Comparison of ENCODE assay signal across 6 cellular contexts in the genomic region with DNA sequence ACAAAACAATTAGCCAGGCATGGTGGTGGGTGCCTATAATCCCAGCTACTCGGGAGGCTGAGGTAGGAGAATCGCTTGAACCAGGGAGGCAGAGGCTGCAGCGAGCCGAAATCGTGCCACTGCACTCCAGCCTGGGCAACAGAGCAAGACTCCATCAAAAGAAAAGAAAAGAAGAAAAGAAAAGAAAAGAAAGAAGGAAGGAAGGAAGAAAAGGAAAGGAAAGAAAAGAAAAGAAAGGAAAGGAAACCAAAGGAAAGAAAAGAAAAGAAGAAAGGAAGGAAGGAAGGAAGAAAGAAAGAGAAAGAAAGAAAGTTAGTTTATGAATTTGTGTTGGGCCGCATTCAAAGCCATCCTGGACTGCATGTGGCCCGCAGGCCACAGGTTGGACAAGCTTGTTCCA. TPM values are rescaled to one million over a fixed set of nuclear protein-coding genes. Genes with fewer than 3 reads are reported as not detected.
DNase-seq lines count a peak whose midpoint lies in the region; ATAC-seq and TF ChIP-seq lines count a peak whose summit lies in the region.
"Not testable (repeated sequence)": the region's sequence is repeated elsewhere in the genome, so short reads cannot be mapped to it uniquely, and the experiment has no call there.

No MANE protein-coding gene starts in this region.

- DNase-seq in CD4-positive, alpha-beta T cell; Panc1 (ENCODE audit: low read depth, low spot score); activated CD4-positive, alpha-beta memory T cell treated with anti-CD3 and anti-CD28 coated beads, Interleukin-2, amount 10 ng/mL, durations not matched to agents 7 days and 5 days; activated T-helper 1 cell treated with anti-CD3 and anti-CD28 coated beads, Interleukin-12 subunit alpha, Interleukin-12 subunit beta, Interleukin-2, Interleukin-4 antibody, amounts not matched to agents 30 ng/mL and 10 ng/mL and 1 ng/mL, durations not matched to agents 14 hours and 24 hours and 36 hours (ENCODE audit: low spot score); activated naive CD8-positive, alpha-beta T cell treated with anti-CD3 and anti-CD28 coated beads, Interleukin-2, amount 50 U/mL, for 24 hours: not testable (repeated sequence)

- H3K9me3 Mint-ChIP-seq in CD4-positive, alpha-beta T cell; activated CD4-positive, alpha-beta memory T cell treated with anti-CD3 and anti-CD28 coated beads, Interleukin-2, amount 10 ng/mL, durations not matched to agents 7 days and 5 days; activated T-helper 1 cell treated with anti-CD3 and anti-CD28 coated beads, Interleukin-12 subunit alpha, Interleukin-12 subunit beta, Interleukin-2, Interleukin-4 antibody, amounts not matched to agents 30 ng/mL and 10 ng/mL and 1 ng/mL, durations not matched to agents 14 hours and 24 hours and 36 hours; activated naive CD8-positive, alpha-beta T cell treated with anti-CD3 and anti-CD28 coated beads, Interleukin-2, amount 50 U/mL, for 24 hours; dendritic cell treated with granulocyte-macrophage colony-stimulating factor and Interleukin-4, amounts not matched to agents 40 ng/mL and 50 ng/mL, for 4 days: not testable (repeated sequence)

- not testable (repeated sequence) for ATAC-seq in CD4-positive, alpha-beta T cell (ENCODE audit: poor library complexity); Panc1; activated naive CD8-positive, alpha-beta T cell treated with anti-CD3 and anti-CD28 coated beads, Interleukin-2, amount 50 U/mL, for 24 hours

- peaks cover 28% of the 10 kb centered on the region for H3K4me1 ChIP-seq in Panc1 (ENCODE audit: control insufficient read depth, insufficient read depth, low read length)

- intact Hi-C loops in CD4-positive, alpha-beta T cell (cut with DNase I, micrococcal nuclease); Panc1 (cut with micrococcal nuclease; ENCODE audit: unreplicated experiment); activated T-helper 1 cell treated with anti-CD3 and anti-CD28 coated beads, Interleukin-12 subunit alpha, Interleukin-12 subunit beta, Interleukin-2, Interleukin-4 antibody, amounts not matched to agents 30 ng/mL and 10 ng/mL and 1 ng/mL, durations not matched to agents 14 hours and 24 hours and 36 hours (cut with micrococcal nuclease); dendritic cell treated with granulocyte-macrophage colony-stimulating factor and Interleukin-4, amounts not matched to agents 40 ng/mL and 50 ng/mL, for 4 days (cut with micrococcal nuclease): not testable (repeated sequence)

- POLR2A ChIA-PET in CD4-positive, alpha-beta T cell (lab: Charles Lee), result interaction anchor here (0.9 kb wide), 1 partner anchor 186 kb away, joined by 3 read pairs; no protein-coding TSS in a partner anchor
- POLR2A ChIA-PET in Panc1 (lab: Charles Lee); activated CD4-positive, alpha-beta memory T cell treated with anti-CD3 and anti-CD28 coated beads, Interleukin-2, amount 10 ng/mL, durations not matched to agents 7 days and 5 days (lab: Charles Lee): not testable (repeated sequence)

- not testable (repeated sequence) for H3K36me3 ChIP-seq in Panc1 (ENCODE audit: control insufficient read depth, insufficient read depth, low read length)

- peaks cover 43% of the 10 kb centered on the region for H3K36me3 Mint-ChIP-seq in CD4-positive, alpha-beta T cell (ENCODE audit: low read depth)
- not testable (repeated sequence) for H3K36me3 Mint-ChIP-seq in activated CD4-positive, alpha-beta memory T cell treated with anti-CD3 and anti-CD28 coated beads, Interleukin-2, amount 10 ng/mL, durations not matched to agents 7 days and 5 days (ENCODE audit: low read depth); activated T-helper 1 cell treated with anti-CD3 and anti-CD28 coated beads, Interleukin-12 subunit alpha, Interleukin-12 subunit beta, Interleukin-2, Interleukin-4 antibody, amounts not matched to agents 30 ng/mL and 10 ng/mL and 1 ng/mL, durations not matched to agents 14 hours and 24 hours and 36 hours (ENCODE audit: low read depth)
- peaks cover 20% of the 10 kb centered on the region for H3K36me3 Mint-ChIP-seq in activated naive CD8-positive, alpha-beta T cell treated with anti-CD3 and anti-CD28 coated beads, Interleukin-2, amount 50 U/mL, for 24 hours (ENCODE audit: low read depth)
- peaks cover 21% of the 10 kb centered on the region for H3K36me3 Mint-ChIP-seq in dendritic cell treated with granulocyte-macrophage colony-stimulating factor and Interleukin-4, amounts not matched to agents 40 ng/mL and 50 ng/mL, for 4 days (ENCODE audit: low read depth)

- H3K9me3 ChIP-seq in CD4-positive, alpha-beta T cell (ENCODE audit: control insufficient read depth, low read length); Panc1 (ENCODE audit: control insufficient read depth, insufficient read depth, low read depth, low read length): not testable (repeated sequence)

- in situ Hi-C loops in Panc1 (cut with HindIII; ENCODE audit: low pct_unique_long_range_greater_than_20kb, low sequenced_read_pairs), result not testable (repeated sequence)

- not testable (repeated sequence) for H3K27ac ChIP-seq in CD4-positive, alpha-beta T cell (ENCODE audit: low read depth, low read length)
- H3K27ac ChIP-seq in Panc1 (ENCODE audit: low read length), result peak overlapping the region; percentile 86; the same call in 1 of the 2 replicates

- H3K27ac Mint-ChIP-seq in CD4-positive, alpha-beta T cell; activated T-helper 1 cell treated with anti-CD3 and anti-CD28 coated beads, Interleukin-12 subunit alpha, Interleukin-12 subunit beta, Interleukin-2, Interleukin-4 antibody, amounts not matched to agents 30 ng/mL and 10 ng/mL and 1 ng/mL, durations not matched to agents 14 hours and 24 hours and 36 hours: not testable (repeated sequence)
- H3K27ac Mint-ChIP-seq in activated CD4-positive, alpha-beta memory T cell treated with anti-CD3 and anti-CD28 coated beads, Interleukin-2, amount 10 ng/mL, durations not matched to agents 7 days and 5 days, result peak overlapping the region; percentile 14
- H3K27ac Mint-ChIP-seq in activated naive CD8-positive, alpha-beta T cell treated with anti-CD3 and anti-CD28 coated beads, Interleukin-2, amount 50 U/mL, for 24 hours, result peak overlapping the region; percentile 59
- H3K27ac Mint-ChIP-seq in dendritic cell treated with granulocyte-macrophage colony-stimulating factor and Interleukin-4, amounts not matched to agents 40 ng/mL and 50 ng/mL, for 4 days, result peak overlapping the region; percentile 24

- CTCF ChIA-PET in CD4-positive, alpha-beta T cell (lab: Charles Lee), result not testable (repeated sequence)
- CTCF ChIA-PET in Panc1 (lab: Charles Lee), result interaction anchor here (0.7 kb wide), 1 partner anchor 211 kb away, joined by 6 read pairs; no protein-coding TSS in a partner anchor
- CTCF ChIA-PET in activated CD4-positive, alpha-beta memory T cell treated with anti-CD3 and anti-CD28 coated beads, Interleukin-2, amount 10 ng/mL, durations not matched to agents 7 days and 5 days (lab: Charles Lee), result interaction anchor here (0.9 kb wide), 1 partner anchor 396 kb away, joined by 3 read pairs; no protein-coding TSS in a partner anchor

- not testable (repeated sequence) for BruUV-seq in Panc1 (replicated peaks; lab: Mats Ljungman, UMichigan)

- TF ChIP-seq CTCF in CD4-positive, alpha-beta T cell (IDR thresholded peaks at IDR 0.05); Panc1 (IDR thresholded peaks at IDR 0.05): not testable (repeated sequence)

- H3K27me3 Mint-ChIP-seq in CD4-positive, alpha-beta T cell; activated CD4-positive, alpha-beta memory T cell treated with anti-CD3 and anti-CD28 coated beads, Interleukin-2, amount 10 ng/mL, durations not matched to agents 7 days and 5 days; activated T-helper 1 cell treated with anti-CD3 and anti-CD28 coated beads, Interleukin-12 subunit alpha, Interleukin-12 subunit beta, Interleukin-2, Interleukin-4 antibody, amounts not matched to agents 30 ng/mL and 10 ng/mL and 1 ng/mL, durations not matched to agents 14 hours and 24 hours and 36 hours (ENCODE audit: insufficient read depth); activated naive CD8-positive, alpha-beta T cell treated with anti-CD3 and anti-CD28 coated beads, Interleukin-2, amount 50 U/mL, for 24 hours; dendritic cell treated with granulocyte-macrophage colony-stimulating factor and Interleukin-4, amounts not matched to agents 40 ng/mL and 50 ng/mL, for 4 days: not testable (repeated sequence)

- peaks cover 40% of the 10 kb centered on the region for H3K4me1 Mint-ChIP-seq in CD4-positive, alpha-beta T cell (ENCODE audit: low read depth)
- H3K4me1 Mint-ChIP-seq in activated CD4-positive, alpha-beta memory T cell treated with anti-CD3 and anti-CD28 coated beads, Interleukin-2, amount 10 ng/mL, durations not matched to agents 7 days and 5 days, result peaks cover 28% of the 10 kb centered on the region
- peaks cover 33% of the 10 kb centered on the region for H3K4me1 Mint-ChIP-seq in activated T-helper 1 cell treated with anti-CD3 and anti-CD28 coated beads, Interleukin-12 subunit alpha, Interleukin-12 subunit beta, Interleukin-2, Interleukin-4 antibody, amounts not matched to agents 30 ng/mL and 10 ng/mL and 1 ng/mL, durations not matched to agents 14 hours and 24 hours and 36 hours (ENCODE audit: low read depth)
- H3K4me1 Mint-ChIP-seq in activated naive CD8-positive, alpha-beta T cell treated with anti-CD3 and anti-CD28 coated beads, Interleukin-2, amount 50 U/mL, for 24 hours, result peaks cover 37% of the 10 kb centered on the region
- peaks cover 23% of the 10 kb centered on the region for H3K4me1 Mint-ChIP-seq in dendritic cell treated with granulocyte-macrophage colony-stimulating factor and Interleukin-4, amounts not matched to agents 40 ng/mL and 50 ng/mL, for 4 days (ENCODE audit: low read depth)

- H3K4me3 Mint-ChIP-seq in CD4-positive, alpha-beta T cell, result peak overlapping the region; percentile 39
- not testable (repeated sequence) for H3K4me3 Mint-ChIP-seq in activated CD4-positive, alpha-beta memory T cell treated with anti-CD3 and anti-CD28 coated beads, Interleukin-2, amount 10 ng/mL, durations not matched to agents 7 days and 5 days; activated naive CD8-positive, alpha-beta T cell treated with anti-CD3 and anti-CD28 coated beads, Interleukin-2, amount 50 U/mL, for 24 hours; dendritic cell treated with granulocyte-macrophage colony-stimulating factor and Interleukin-4, amounts not matched to agents 40 ng/mL and 50 ng/mL, for 4 days
- peak overlapping the region; percentile 29 for H3K4me3 Mint-ChIP-seq in activated T-helper 1 cell treated with anti-CD3 and anti-CD28 coated beads, Interleukin-12 subunit alpha, Interleukin-12 subunit beta, Interleukin-2, Interleukin-4 antibody, amounts not matched to agents 30 ng/mL and 10 ng/mL and 1 ng/mL, durations not matched to agents 14 hours and 24 hours and 36 hours

- not testable (repeated sequence) for H3K4me3 ChIP-seq in Panc1 (ENCODE audit: low read depth in 2 of 2, low read length in 2 of 2)

- H3K27me3 ChIP-seq in CD4-positive, alpha-beta T cell (ENCODE audit: control insufficient read depth, insufficient read depth, low read length); Panc1 (ENCODE audit: control insufficient read depth, insufficient read depth, low read length): not testable (repeated sequence)

RNA-seq across cellular contexts. Expression of a gene that starts 4.5 kb away (rescaled TPM):
- total RNA-seq in CD4-positive, alpha-beta T cell, result 10 to 100 TPM; 13.6 to 14.0 TPM
- total RNA-seq in Panc1 (2021; ENCODE audit: unreplicated experiment), result 9.6 TPM
- 3.4 TPM for polyA plus RNA-seq in Panc1 (2012; ENCODE audit: insufficient read length)
- total RNA-seq in activated CD4-positive, alpha-beta memory T cell treated with anti-CD3 and anti-CD28 coated beads, Interleukin-2, amount 10 ng/mL, durations not matched to agents 7 days and 5 days, result 10 to 100 TPM in 1 of 2 experiments, 1 to 10 TPM in 1; 9.6 to 10.3 TPM
- 12.7 and 14.9 TPM in 2 replicates for total RNA-seq in activated T-helper 1 cell treated with anti-CD3 and anti-CD28 coated beads, Interleukin-12 subunit alpha, Interleukin-12 subunit beta, Interleukin-2, Interleukin-4 antibody, amounts not matched to agents 30 ng/mL and 10 ng/mL and 1 ng/mL, durations not matched to agents 14 hours and 24 hours and 36 hours
